33 cellular contexts compared by ENCODE assay signal in the genomic region with DNA sequence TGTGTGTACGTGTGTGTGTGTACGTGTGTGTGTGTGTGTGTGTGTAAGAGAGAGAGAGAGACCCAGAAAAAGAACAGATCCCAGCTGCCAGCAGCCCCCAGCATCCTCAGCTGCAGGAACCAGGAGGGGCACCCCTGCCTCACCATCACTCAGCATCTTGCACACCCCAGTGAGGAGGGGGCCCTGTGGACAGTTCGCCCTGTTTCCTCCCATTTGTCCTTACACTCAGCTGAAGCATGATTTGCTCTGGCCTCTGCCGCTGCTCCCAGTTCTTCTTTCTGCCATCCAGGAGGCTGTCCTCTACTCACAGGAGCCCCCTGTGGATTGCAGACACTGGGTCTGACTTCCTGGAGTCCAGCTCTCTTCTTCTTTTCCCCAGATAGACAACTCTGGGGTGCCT. TPM values are rescaled to one million over a fixed set of nuclear protein-coding genes. Genes with fewer than 3 reads are reported as not detected.
"Had no signal": no experiment of that assay in that cellular context is flagged by ENCODE, and none has a peak within 500 bp of the region (broad histone marks: within the 10 kb centered on the region; RNA-seq: fewer than 3 reads in every experiment).

No MANE protein-coding gene starts in this region.

- H3K27ac Mint-ChIP-seq: naive thymus-derived CD4-positive, alpha-beta T cell; natural killer cell; nephron; neural progenitor cell; progenitor cell of endocrine pancreas; stimulated activated memory B cell treated with anti-CD40 and anti-IgM and Interleukin-4, amounts not matched to agents 10 μg/mL and 1 μg/mL and 100 μg/mL, for 72 hours; type B pancreatic cell had no signal

- H3K4me1 ChIP-seq: neural progenitor cell, parathyroid adenoma, psoas muscle, right lobe of liver, spleen, suprapubic skin, testis, tibial artery, transverse colon, vagina had no signal

- ATAC-seq: naive thymus-derived CD4-positive, alpha-beta T cell; natural killer cell; psoas muscle; right cardiac atrium; right lobe of liver; stimulated activated memory B cell treated with anti-CD40 and anti-IgM and Interleukin-4, amounts not matched to agents 10 μg/mL and 1 μg/mL and 100 μg/mL, for 72 hours; stimulated activated naive CD8-positive, alpha-beta T cell treated with anti-CD3 and anti-CD28 coated beads, Interleukin-15, amount 100 ng/mL, for 72 hours; stimulated activated naive CD8-positive, alpha-beta T cell treated with anti-CD3 and anti-CD28 coated beads, Interleukin-15, Interleukin-2, amounts not matched to agents 100 U/mL and 50 U/mL, for 24 hours had no signal

- H3K9me3 Mint-ChIP-seq: naive thymus-derived CD4-positive, alpha-beta T cell; natural killer cell; nephron; neural progenitor cell; stimulated activated memory B cell treated with anti-CD40 and anti-IgM and Interleukin-4, amounts not matched to agents 10 μg/mL and 1 μg/mL and 100 μg/mL, for 72 hours; stimulated activated naive CD8-positive, alpha-beta T cell treated with anti-CD3 and anti-CD28 coated beads, Interleukin-15, amount 100 ng/mL, for 72 hours; type B pancreatic cell had no signal

- H3K27ac ChIP-seq: neural progenitor cell, ovary, parathyroid adenoma, psoas muscle, right lobe of liver, skin epidermis, spleen, suprapubic skin, testis, tibial artery, transverse colon, vagina had no signal

- H3K4me3 Mint-ChIP-seq: naive thymus-derived CD4-positive, alpha-beta T cell; natural killer cell; nephron; neural progenitor cell; stimulated activated memory B cell treated with anti-CD40 and anti-IgM and Interleukin-4, amounts not matched to agents 10 μg/mL and 1 μg/mL and 100 μg/mL, for 72 hours; stimulated activated naive CD8-positive, alpha-beta T cell treated with anti-CD3 and anti-CD28 coated beads, Interleukin-15, amount 100 ng/mL, for 72 hours; type B pancreatic cell had no signal

- H3K9me3 ChIP-seq: ovary, psoas muscle, right lobe of liver, spleen, suprapubic skin, testis, tibial artery, transverse colon, vagina had no signal

- H3K36me3 ChIP-seq: neural progenitor cell, ovary, right lobe of liver, spleen, suprapubic skin, tibial artery, transverse colon, vagina had no signal

- DNase-seq: naive thymus-derived CD4-positive, alpha-beta T cell; natural killer cell; occipital lobe; ovary; psoas muscle; right cardiac atrium; right lobe of liver; spleen; stimulated activated CD4-positive, alpha-beta T cell treated with anti-CD3 and anti-CD28 coated beads, Interleukin-12 subunit alpha, Interleukin-12 subunit beta, amount 100 ng/mL, for 4 hours; stimulated activated CD4-positive, alpha-beta T cell treated with anti-CD3 and anti-CD28 coated beads, Interleukin-1b, Interleukin-23, amount 100 ng/mL, for 48 hours; stimulated activated CD4-positive, alpha-beta T cell treated with anti-CD3 and anti-CD28 coated beads, Interleukin-4, amount 100 ng/mL, for 1 hour; stimulated activated CD4-positive, alpha-beta T cell treated with anti-CD3 and anti-CD28 coated beads, Interleukin-4, amount 100 ng/mL, for 4 hours; stimulated activated CD8-positive, alpha-beta memory T cell treated with anti-CD3 and anti-CD28 coated beads, Interleukin-4, amount 100 ng/mL, for 48 hours; stimulated activated naive CD4-positive, alpha-beta T cell; stimulated activated naive CD8-positive, alpha-beta T cell treated with anti-CD3 and anti-CD28 coated beads, Interleukin-15, amount 100 ng/mL, for 72 hours; stimulated activated naive CD8-positive, alpha-beta T cell treated with anti-CD3 and anti-CD28 coated beads, Interleukin-15, Interleukin-2, amounts not matched to agents 100 U/mL and 50 U/mL, for 24 hours; substantia nigra; testis; tibial artery; transverse colon had no signal

- H3K36me3 Mint-ChIP-seq: naive thymus-derived CD4-positive, alpha-beta T cell; natural killer cell; neural progenitor cell; stimulated activated memory B cell treated with anti-CD40 and anti-IgM and Interleukin-4, amounts not matched to agents 10 μg/mL and 1 μg/mL and 100 μg/mL, for 72 hours; type B pancreatic cell had no signal

- H3K4me1 Mint-ChIP-seq: naive thymus-derived CD4-positive, alpha-beta T cell; natural killer cell; nephron; neural progenitor cell; stimulated activated memory B cell treated with anti-CD40 and anti-IgM and Interleukin-4, amounts not matched to agents 10 μg/mL and 1 μg/mL and 100 μg/mL, for 72 hours; stimulated activated naive CD8-positive, alpha-beta T cell treated with anti-CD3 and anti-CD28 coated beads, Interleukin-15, amount 100 ng/mL, for 72 hours had no signal

- H3K27me3 ChIP-seq: neural progenitor cell, ovary, right lobe of liver, testis, transverse colon, vagina had no signal

- H3K4me3 ChIP-seq: neural progenitor cell, ovary, psoas muscle, right lobe of liver, skin epidermis, smooth muscle cell, spleen, suprapubic skin, testis, tibial artery, transverse colon, vagina had no signal

RNA-seq across cellular contexts. Expression of a gene that starts 9.7 kb away (rescaled TPM):
- total RNA-seq: naive thymus-derived CD4-positive, alpha-beta T cell; natural killer cell; osteoblast; ovary; progenitor cell of endocrine pancreas; psoas muscle; renal cortical epithelial cell; right cardiac atrium; right lobe of liver; smooth muscle cell; spleen; suprapubic skin; transverse colon; ureter; vagina had no signal
- polyA plus RNA-seq: naive thymus-derived CD4-positive, alpha-beta T cell; ovary; right cardiac atrium; smooth muscle cell; spleen had no signal
